ENCODE assay signal across 8 cellular contexts in the genomic region with DNA sequence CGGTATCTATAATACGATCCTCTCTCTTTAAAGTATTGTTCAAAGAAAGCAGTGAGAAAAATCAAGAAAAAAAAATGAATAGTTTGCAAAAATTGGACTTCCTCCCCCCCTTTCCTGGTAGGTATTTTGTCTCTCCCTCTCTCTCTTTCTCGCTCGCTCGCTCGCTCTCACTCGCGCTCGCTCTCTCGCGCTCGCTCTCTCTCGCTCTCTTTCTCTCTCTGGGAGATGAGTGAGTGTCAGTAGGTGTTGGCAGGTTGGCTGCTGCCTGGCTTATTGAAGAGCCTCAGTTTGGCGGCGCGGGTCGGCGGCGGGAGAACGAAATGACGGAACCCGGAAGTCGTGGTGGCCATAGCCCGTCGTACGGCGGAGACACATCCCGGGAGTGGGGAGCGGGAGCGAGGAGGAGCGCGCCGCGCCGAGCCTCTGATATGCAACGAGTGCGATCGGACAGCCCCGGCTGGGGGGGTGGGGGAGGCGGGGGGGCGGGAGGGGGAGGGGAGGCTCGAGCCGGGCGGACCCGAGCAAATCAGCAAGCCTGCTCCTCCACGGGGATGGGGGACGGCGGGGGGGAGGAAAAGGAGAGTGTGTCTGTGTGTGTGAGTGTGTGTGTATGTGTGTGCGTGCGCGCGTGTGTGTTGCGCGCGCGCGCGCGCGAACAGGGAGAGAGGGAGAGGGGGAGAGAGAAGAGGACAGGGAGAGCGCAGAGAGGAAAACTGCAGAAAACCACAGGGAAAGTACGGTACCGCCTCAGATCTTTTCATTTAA. TPM values are rescaled to one million over a fixed set of nuclear protein-coding genes. Genes with fewer than 3 reads are reported as not detected.
DNase-seq lines count a peak whose midpoint lies in the region; ATAC-seq and TF ChIP-seq lines count a peak whose summit lies in the region.

A gene (minus strand): TSS at position 441 of the 765 bp plus-strand sequence. CDS start 1,083 bp downstream, outside the sequence.

- H3K27me3 Mint-ChIP-seq in activated naive CD8-positive, alpha-beta T cell treated with anti-CD3 and anti-CD28 coated beads, Interleukin-2, amount 50 U/mL, for 24 hours: peaks cover 91% of the 10 kb centered on the region
- peaks cover 48% of the 10 kb centered on the region for H3K27me3 Mint-ChIP-seq in glutamatergic neuron (ENCODE audit: unreplicated experiment)

- TF ChIP-seq CTCF in OCI-LY3 (IDR thresholded peaks at IDR 0.05; ENCODE audit: low read depth, low read length): no peak
- no peak for TF ChIP-seq CTCF in glutamatergic neuron (IDR thresholded peaks at IDR 0.05; ENCODE audit: partially characterized antibody, unreplicated experiment)

- no peak within 1 kb of the TSS for H3K4ac ChIP-seq in neuronal stem cell (ENCODE audit: low read length)

- DNase-seq in COR-L47 (lab: John Stamatoyannopoulos, UW): peak; percentile 92
- DNase-seq in activated naive CD8-positive, alpha-beta T cell treated with anti-CD3 and anti-CD28 coated beads, Interleukin-2, amount 50 U/mL, for 24 hours: peak; percentile 41
- DNase-seq in glutamatergic neuron: peak; percentile 79
- DNase-seq in neuronal stem cell (ENCODE audit: low spot score): peak; percentile 83

- ATAC-seq in GM19468 (IDR thresholded peaks at IDR 0.05; ENCODE audit: extremely low read depth, unreplicated experiment): peak; percentile 10
- ATAC-seq in activated naive CD8-positive, alpha-beta T cell treated with anti-CD3 and anti-CD28 coated beads, Interleukin-2, amount 50 U/mL, for 24 hours: peak; percentile 39
- no peak for ATAC-seq in HG03135 (IDR thresholded peaks at IDR 0.05; ENCODE audit: unreplicated experiment)

- no peak within 1 kb of the TSS for H4K91ac ChIP-seq in neuronal stem cell (ENCODE audit: low read depth, low read length, poor library complexity)

- H3K4me3 Mint-ChIP-seq in activated naive CD8-positive, alpha-beta T cell treated with anti-CD3 and anti-CD28 coated beads, Interleukin-2, amount 50 U/mL, for 24 hours: peak within 1 kb of the TSS; percentile 89
- H3K4me3 Mint-ChIP-seq in glutamatergic neuron (ENCODE audit: unreplicated experiment): peak within 1 kb of the TSS; percentile 97

- H2BK12ac ChIP-seq in neuronal stem cell (ENCODE audit: low read length): no peak within 1 kb of the TSS

- H3K27me3 ChIP-seq in OCI-LY3 (ENCODE audit: low read depth, low read length) (peaks cover 12% of the 10 kb centered on the region), neuronal stem cell (ENCODE audit: control insufficient read depth in 3 of 3, insufficient read depth in 3 of 3, low read depth in 1 of 3, low read length in 3 of 3) (peaks cover 0 to 5% (median 0%) of the 10 kb centered on the region in 3 experiments)

- no peaks in the 10 kb centered on the region for H3K9me3 ChIP-seq in OCI-LY3 (ENCODE audit: insufficient read depth, low read length)
- H3K9me3 ChIP-seq in neuronal stem cell (replicated peaks in 1 of 2; ENCODE audit: control insufficient read depth in 2 of 2, insufficient read depth in 1 of 2, low read depth in 1 of 2, low read length in 2 of 2): no peaks in the 10 kb centered on the region

- no peaks in the 10 kb centered on the region; the same call in 1 of the 2 replicates for H3K79me2 ChIP-seq in OCI-LY3 (ENCODE audit: low read length)

- H2BK120ac ChIP-seq in neuronal stem cell (ENCODE audit: low read depth, low read length): peak within 1 kb of the TSS; percentile 61

- no peaks in the 10 kb centered on the region for H4K20me1 ChIP-seq in OCI-LY3 (ENCODE audit: insufficient read depth, low read length)

- H3K23ac ChIP-seq in neuronal stem cell (ENCODE audit: low read depth, low read length, poor library complexity): peak within 1 kb of the TSS; percentile 36

- TF ChIP-seq EP300 in Ishikawa (IDR thresholded peaks at IDR 0.05; ENCODE audit: borderline replicate concordance): no peak

- H2AK5ac ChIP-seq in neuronal stem cell (ENCODE audit: low read depth, low read length): peak within 1 kb of the TSS; percentile 11

- H3K27ac ChIP-seq in OCI-LY3 (ENCODE audit: low read length) (peak within 1 kb of the TSS; percentile 95), neuronal stem cell (replicated peaks; ENCODE audit: low read length) (peak within 1 kb of the TSS; percentile 98)

- TF ChIP-seq RAD21 in Ishikawa (IDR thresholded peaks at IDR 0.05; ENCODE audit: low read depth): no peak

- H3K4me2 ChIP-seq in OCI-LY3 (ENCODE audit: low read length) (peak within 1 kb of the TSS; percentile 96), neuronal stem cell (ENCODE audit: insufficient read depth, low read length, poor library complexity, severe bottlenecking) (peak within 1 kb of the TSS; percentile 82)

- H3K14ac ChIP-seq in neuronal stem cell (ENCODE audit: low read length): no peak within 1 kb of the TSS

- no peak within 1 kb of the TSS for H4K8ac ChIP-seq in neuronal stem cell (ENCODE audit: low read depth, low read length)

- peaks cover 43% of the 10 kb centered on the region for H3K4me1 Mint-ChIP-seq in activated naive CD8-positive, alpha-beta T cell treated with anti-CD3 and anti-CD28 coated beads, Interleukin-2, amount 50 U/mL, for 24 hours
- H3K4me1 Mint-ChIP-seq in glutamatergic neuron (ENCODE audit: low read depth, unreplicated experiment): peaks cover 11% of the 10 kb centered on the region

- H2BK5ac ChIP-seq in neuronal stem cell (ENCODE audit: low read length): peak within 1 kb of the TSS; percentile 94

- peak within 1 kb of the TSS; percentile 54 for H3K27ac Mint-ChIP-seq in activated naive CD8-positive, alpha-beta T cell treated with anti-CD3 and anti-CD28 coated beads, Interleukin-2, amount 50 U/mL, for 24 hours
- H3K27ac Mint-ChIP-seq in glutamatergic neuron (ENCODE audit: unreplicated experiment): peak within 1 kb of the TSS; percentile 69

- peak within 1 kb of the TSS; percentile 60 for H2BK15ac ChIP-seq in neuronal stem cell (ENCODE audit: low read length)

- H3K4me3 ChIP-seq in OCI-LY3 (ENCODE audit: low read length): peak within 1 kb of the TSS; percentile 85
- H3K4me3 ChIP-seq in neuronal stem cell (ENCODE audit: low read length in 2 of 2): peak within 1 kb of the TSS; percentile 93 to 99

- H3K36me3 ChIP-seq in OCI-LY3 (replicated peaks; ENCODE audit: low read depth, low read length) (no peaks in the 10 kb centered on the region), neuronal stem cell (replicated peaks in 1 of 2; ENCODE audit: control insufficient read depth in 2 of 2, insufficient read depth in 2 of 2, low read length in 2 of 2) (peaks cover 0 to 11% of the 10 kb centered on the region in 2 donors)

- H3K9ac ChIP-seq in OCI-LY3 (ENCODE audit: low read length) (peak within 1 kb of the TSS; percentile 90), neuronal stem cell (ENCODE audit: low read depth, low read length, poor library complexity) (peak within 1 kb of the TSS; percentile 91)

- no CpG with 5 or more reads among the region's 63 CpGs for WGBS in neuronal stem cell (ENCODE audit: extremely low coverage in 2 of 2, insufficient read length in 2 of 2, insufficient replicate concordance in 1 of 2), 2 donors

- H3K9me3 Mint-ChIP-seq in activated naive CD8-positive, alpha-beta T cell treated with anti-CD3 and anti-CD28 coated beads, Interleukin-2, amount 50 U/mL, for 24 hours: peaks cover 7% of the 10 kb centered on the region
- peaks cover 30% of the 10 kb centered on the region for H3K9me3 Mint-ChIP-seq in glutamatergic neuron (ENCODE audit: unreplicated experiment)

- H3K18ac ChIP-seq in neuronal stem cell (ENCODE audit: low read length): peak within 1 kb of the TSS; percentile 93

- H3K79me1 ChIP-seq in neuronal stem cell (ENCODE audit: low read depth, low read length): peaks cover 8% of the 10 kb centered on the region

- H3K36me3 Mint-ChIP-seq in activated naive CD8-positive, alpha-beta T cell treated with anti-CD3 and anti-CD28 coated beads, Interleukin-2, amount 50 U/mL, for 24 hours (ENCODE audit: low read depth): peaks cover 5% of the 10 kb centered on the region
- no peaks in the 10 kb centered on the region for H3K36me3 Mint-ChIP-seq in glutamatergic neuron (ENCODE audit: unreplicated experiment)

- H3K4me1 ChIP-seq in OCI-LY3 (ENCODE audit: low read length): peaks cover 5% of the 10 kb centered on the region
- H3K4me1 ChIP-seq in neuronal stem cell (ENCODE audit: control insufficient read depth in 2 of 2, insufficient read depth in 1 of 2, low read depth in 1 of 2, low read length in 2 of 2): peaks cover 6 to 12% of the 10 kb centered on the region in 2 donors

- H2AFZ ChIP-seq in OCI-LY3 (ENCODE audit: low read depth, low read length) (peak within 1 kb of the TSS; percentile 97), neuronal stem cell (ENCODE audit: low read length) (peak within 1 kb of the TSS; percentile 95)

TF ChIP-seq in Ishikawa, 13 proteins besides CTCF, POLR2A, EP300 and RAD21:
- TF ChIP-seq NFIC (IDR thresholded peaks at IDR 0.05): no peak
- TF ChIP-seq, protein P1, sequence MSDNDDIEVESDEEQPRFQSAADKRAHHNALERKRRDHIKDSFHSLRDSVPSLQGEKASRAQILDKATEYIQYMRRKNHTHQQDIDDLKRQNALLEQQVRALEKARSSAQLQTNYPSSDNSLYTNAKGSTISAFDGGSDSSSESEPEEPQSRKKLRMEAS (IDR thresholded peaks at IDR 0.05): peak; percentile 65
TF ChIP-seq in Ishikawa: peak in this region for 1.

RNA-seq across cellular contexts. Expression of the gene that starts here (rescaled TPM):
- total RNA-seq in glutamatergic neuron (ENCODE audit: unreplicated experiment): 6.0 TPM
- 50.7 TPM for polyA plus RNA-seq in neuronal stem cell (2013, experiment 1 of 2)
- 50.7 TPM for polyA plus RNA-seq in neuronal stem cell (2013, experiment 2 of 2)

Comparison
In these comparisons a context has a peak if more than half of its experiments do, and no peak if none do; other contexts are left out.
1. DNase-seq: peak in every context shown above with its lines; median percentile 92 in COR-L47; 83 in neuronal stem cell; 79 in glutamatergic neuron; 41 in activated naive CD8-positive, alpha-beta T cell treated with anti-CD3 and anti-CD28 coated beads, Interleukin-2, amount 50 U/mL, for 24 hours.